9 cellular contexts compared by ENCODE assay signal in the genomic region with DNA sequence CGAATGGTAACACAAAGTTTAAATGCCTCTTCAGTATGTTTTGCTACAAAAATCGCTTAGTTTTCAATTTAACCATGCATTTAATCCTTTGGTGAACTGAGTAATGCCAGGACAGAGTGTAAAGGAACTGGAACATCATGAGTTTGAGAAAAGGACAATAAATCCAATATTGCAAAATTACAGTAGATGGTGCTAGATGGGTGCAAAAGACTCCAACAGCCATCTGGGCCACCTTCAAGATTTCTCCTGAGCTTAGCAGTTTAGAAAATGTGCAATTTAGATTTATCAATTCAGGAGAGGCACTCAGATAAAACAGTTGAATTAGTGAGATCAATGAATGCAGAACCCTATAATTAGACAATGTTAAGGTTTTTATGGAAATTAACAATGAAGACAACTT. TPM values are rescaled to one million over a fixed set of nuclear protein-coding genes. Genes with fewer than 3 reads are reported as not detected.
A peak's percentile ranks its signal among the peaks of the same experiment; 100 is the strongest.
DNase-seq lines count a peak whose midpoint lies in the region; ATAC-seq and TF ChIP-seq lines count a peak whose summit lies in the region.
"Had no signal": no experiment of that assay in that cellular context is flagged by ENCODE, and none has a peak within 500 bp of the region (broad histone marks: within the 10 kb centered on the region; RNA-seq: fewer than 3 reads in every experiment).

No MANE protein-coding gene starts in this region.

- no peak overlapping the region for H3K27ac Mint-ChIP-seq in type B pancreatic cell
- H3K27ac Mint-ChIP-seq: activated naive CD8-positive, alpha-beta T cell treated with anti-CD3 and anti-CD28 coated beads, Interleukin-2, amount 10 ng/mL, durations not matched to agents 7 days and 5 days had no signal

- H3K9me3 Mint-ChIP-seq in type B pancreatic cell: no peaks in the 10 kb centered on the region
- H3K9me3 Mint-ChIP-seq: activated naive CD8-positive, alpha-beta T cell treated with anti-CD3 and anti-CD28 coated beads, Interleukin-2, amount 10 ng/mL, durations not matched to agents 7 days and 5 days had no signal

- no peaks in the 10 kb centered on the region for H3K79me2 ChIP-seq in OCI-LY1 (ENCODE audit: insufficient read depth, low read length)

- H3K27me3 ChIP-seq in OCI-LY1 (ENCODE audit: insufficient read depth, low read length): no peaks in the 10 kb centered on the region

- no peak overlapping the region for H2AFZ ChIP-seq in OCI-LY1 (ENCODE audit: low read length)

- H3F3A ChIP-seq in OCI-LY1 (ENCODE audit: insufficient read depth, low read length): no peaks in the 10 kb centered on the region

- no peaks in the 10 kb centered on the region for H3K4me1 Mint-ChIP-seq in type B pancreatic cell (ENCODE audit: unreplicated experiment)
- H3K4me1 Mint-ChIP-seq: activated naive CD8-positive, alpha-beta T cell treated with anti-CD3 and anti-CD28 coated beads, Interleukin-2, amount 10 ng/mL, durations not matched to agents 7 days and 5 days had no signal

- H3K9me2 ChIP-seq in OCI-LY1 (ENCODE audit: low read depth, low read length): no peaks in the 10 kb centered on the region

- no peak overlapping the region for H3K4me3 ChIP-seq in OCI-LY1 (ENCODE audit: low read depth, low read length, poor library complexity, severe bottlenecking)
- H3K4me3 ChIP-seq in coronary artery: no peak overlapping the region

- H3K27ac ChIP-seq in OCI-LY1 (ENCODE audit: low read depth, low read length, poor library complexity, severe bottlenecking): no peak overlapping the region
- H3K27ac ChIP-seq in coronary artery: no peak overlapping the region

- no peak overlapping the region for H3K4me3 Mint-ChIP-seq in type B pancreatic cell
- H3K4me3 Mint-ChIP-seq: activated naive CD8-positive, alpha-beta T cell treated with anti-CD3 and anti-CD28 coated beads, Interleukin-2, amount 10 ng/mL, durations not matched to agents 7 days and 5 days had no signal

- H3K4me2 ChIP-seq in OCI-LY1 (ENCODE audit: low read length): no peak overlapping the region

- H3K4me1 ChIP-seq in OCI-LY1 (ENCODE audit: insufficient read depth, low read length, severe bottlenecking): no peaks in the 10 kb centered on the region

- no peak for ATAC-seq in HG02798 (IDR thresholded peaks at IDR 0.05; ENCODE audit: poor library complexity, unreplicated experiment)

- H3K9me3 ChIP-seq in OCI-LY1 (ENCODE audit: low read length): no peaks in the 10 kb centered on the region

- H3K36me3 ChIP-seq in OCI-LY1 (ENCODE audit: insufficient read depth, low read length): no peaks in the 10 kb centered on the region

- no peak overlapping the region for H3K9ac ChIP-seq in OCI-LY1 (ENCODE audit: low read length)

- H4K20me1 ChIP-seq in OCI-LY1 (ENCODE audit: insufficient read depth, low read length): no peaks in the 10 kb centered on the region

- TF ChIP-seq CTCF in OCI-LY1 (IDR thresholded peaks at IDR 0.05; ENCODE audit: low read length): peak; percentile 43; the same call in 1 of the 2 replicates
- peak; percentile 55 for TF ChIP-seq CTCF in type B pancreatic cell (conservative IDR thresholded peaks at IDR 0.05)
- no peak for TF ChIP-seq CTCF in coronary artery (IDR thresholded peaks at IDR 0.05)

- DNase-seq in AG20443 (ENCODE audit: low spot score) (peak; percentile 21), H4 (ENCODE audit: low spot score) (peak; percentile 10), fibroblast of the conjunctiva (ENCODE audit: low read depth) (peak; percentile 18), type B pancreatic cell (ENCODE audit: extremely low spot score, unreplicated experiment) (no peak), SHP77 treated with DMSO at 0.1 percent for 48 hours (lab: John Stamatoyannopoulos, UW) (no peak), coronary artery (ENCODE audit: low spot score) (no peak)
- DNase-seq: activated naive CD8-positive, alpha-beta T cell treated with anti-CD3 and anti-CD28 coated beads, Interleukin-2, amount 10 ng/mL, durations not matched to agents 7 days and 5 days had no signal

- H3K27me3 Mint-ChIP-seq in type B pancreatic cell: no peaks in the 10 kb centered on the region

- H3K36me3 Mint-ChIP-seq in type B pancreatic cell: no peaks in the 10 kb centered on the region
- H3K36me3 Mint-ChIP-seq: activated naive CD8-positive, alpha-beta T cell treated with anti-CD3 and anti-CD28 coated beads, Interleukin-2, amount 10 ng/mL, durations not matched to agents 7 days and 5 days had no signal

RNA-seq across cellular contexts. Expression of gene MID1IP1, which starts 33.2 kb away (rescaled TPM):
- total RNA-seq in H4 (2014; rRNA removed; shearing (Covaris generic)): 37.5 and 48.9 TPM in 2 replicates
- 40.4 and 43.5 TPM in 2 replicates for total RNA-seq in type B pancreatic cell (ENCODE audit: low replicate concordance)

Comparison
In these comparisons a context has a peak if more than half of its experiments do, and no peak if none do; other contexts are left out.
1. DNase-seq: peak in AG20443 (single experiment), H4 (single experiment) and fibroblast of the conjunctiva (single experiment); none in type B pancreatic cell (single experiment), SHP77 treated with DMSO at 0.1 percent for 48 hours (single experiment) and coronary artery (single experiment).